Comparison of ENCODE assay signal across 9 cellular contexts in the genomic region with DNA sequence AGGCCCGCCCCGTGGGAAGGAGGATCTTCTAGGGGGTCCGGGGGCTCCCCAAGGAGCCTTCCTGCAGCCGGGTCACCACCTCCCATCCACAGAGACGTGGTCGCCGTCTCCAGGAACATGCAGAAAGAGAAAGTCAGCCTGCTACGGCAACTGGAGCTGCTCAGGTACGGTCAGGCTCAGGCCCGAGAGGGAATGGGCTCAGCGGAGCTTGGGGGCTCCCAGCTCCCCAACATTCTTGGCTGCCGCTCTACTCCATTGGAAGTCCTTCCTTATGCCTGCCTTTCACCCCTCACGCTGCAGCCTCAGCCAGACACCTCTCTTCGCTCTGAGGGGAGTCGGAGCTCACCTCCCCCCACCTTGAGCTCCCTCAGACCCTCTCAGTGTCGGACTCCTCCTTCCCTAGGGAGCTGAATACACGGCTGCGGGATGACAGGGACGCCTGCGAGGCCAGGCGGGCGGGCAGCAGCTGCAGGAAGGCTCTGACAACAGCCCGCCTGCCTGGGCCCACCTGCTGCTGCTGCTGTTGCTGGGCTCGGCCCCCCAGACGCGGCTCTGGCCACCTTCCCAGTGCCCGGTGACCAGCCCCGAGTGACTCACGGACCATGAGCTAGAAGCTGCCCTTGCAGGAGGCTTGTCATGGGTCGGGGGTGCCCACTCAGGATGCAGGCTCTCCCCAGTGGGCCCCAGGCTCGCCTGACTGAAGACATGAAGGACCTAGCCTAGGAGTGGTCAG. TPM values are rescaled to one million over a fixed set of nuclear protein-coding genes. Genes with fewer than 3 reads are reported as not detected.
A peak's percentile ranks its signal among the peaks of the same experiment; 100 is the strongest.
DNase-seq lines count a peak whose midpoint lies in the region; TF ChIP-seq lines count a peak whose summit lies in the region.
"Had no signal": no experiment of that assay in that cellular context is flagged by ENCODE, and none has a peak within 500 bp of the region (broad histone marks: within the 10 kb centered on the region; RNA-seq: fewer than 3 reads in every experiment).

No MANE protein-coding gene starts in this region.

- no peak for TF ChIP-seq POLR2A in tibial nerve (IDR thresholded peaks at IDR 0.05)

- peaks cover 35% of the 10 kb centered on the region for H3K27me3 Mint-ChIP-seq in brain

- H3K4me2 ChIP-seq in neuronal stem cell (ENCODE audit: insufficient read depth, low read length, poor library complexity, severe bottlenecking), result peak overlapping the region; percentile 86

- H4K8ac ChIP-seq in neuronal stem cell (ENCODE audit: low read depth, low read length), result no peak overlapping the region

- H3K36me3 ChIP-seq in HUES48 (ENCODE audit: control insufficient read depth, insufficient read depth, low read length) (peaks cover 2% of the 10 kb centered on the region; the same call in 1 of the 2 replicates), neuronal stem cell (replicated peaks in 1 of 2; ENCODE audit: control insufficient read depth in 2 of 2, insufficient read depth in 2 of 2, low read length in 2 of 2) (peaks cover 2 to 10% of the 10 kb centered on the region in 2 donors), tibial nerve (peaks cover 0 to 7% (median 0%) of the 10 kb centered on the region in 3 donors)

- in situ Hi-C loops in GM13977 (cut with MboI; ENCODE audit: low pct_unique_long_range_greater_than_20kb, low sequenced_read_pairs, unreplicated experiment), result no loop called here

- peak overlapping the region; percentile 99 for H3K18ac ChIP-seq in neuronal stem cell (ENCODE audit: low read length)

- no peaks in the 10 kb centered on the region for H3K36me3 Mint-ChIP-seq in brain

- no peak overlapping the region for H2AFZ ChIP-seq in neuronal stem cell (ENCODE audit: low read length)

- H3K79me1 ChIP-seq in neuronal stem cell (ENCODE audit: low read depth, low read length), result peaks cover 12% of the 10 kb centered on the region

- H3K4me3 Mint-ChIP-seq in brain, result peak overlapping the region; percentile 58 to 88 (median 77)

- peak overlapping the region; percentile 82 for H2BK120ac ChIP-seq in neuronal stem cell (ENCODE audit: low read depth, low read length)

- H3K4ac ChIP-seq in neuronal stem cell (ENCODE audit: low read length), result no peak overlapping the region

- TF ChIP-seq EP300 in tibial nerve (IDR thresholded peaks at IDR 0.05), result no peak

- H3K9me3 ChIP-seq in HUES48 (ENCODE audit: control insufficient read depth, insufficient read depth, low read length) (no peaks in the 10 kb centered on the region), neuronal stem cell (replicated peaks in 1 of 2; ENCODE audit: control insufficient read depth in 2 of 2, insufficient read depth in 1 of 2, low read depth in 1 of 2, low read length in 2 of 2) (peaks cover 0 to 3% of the 10 kb centered on the region in 2 donors), tibial nerve (no peaks in the 10 kb centered on the region)
- H3K9me3 ChIP-seq: body of pancreas had no signal

- H3K4me1 ChIP-seq in HUES48 (ENCODE audit: control insufficient read depth, insufficient read depth, low read length), result peaks cover 51% of the 10 kb centered on the region
- H3K4me1 ChIP-seq in neuronal stem cell (ENCODE audit: control insufficient read depth in 2 of 2, insufficient read depth in 1 of 2, low read depth in 1 of 2, low read length in 2 of 2), result peaks cover 53 to 58% of the 10 kb centered on the region in 2 donors
- peaks cover 0 to 92% (median 66%) of the 10 kb centered on the region in 4 donors for H3K4me1 ChIP-seq in tibial nerve

- no peak overlapping the region for H3K27ac ChIP-seq in HUES48 (ENCODE audit: low read depth, low read length)
- no peak overlapping the region for H3K27ac ChIP-seq in neuronal stem cell (replicated peaks; ENCODE audit: low read length)
- peak overlapping the region in 2 of 4 donors; percentile 5 to 93 for H3K27ac ChIP-seq in tibial nerve

- no peak overlapping the region for H4K91ac ChIP-seq in neuronal stem cell (ENCODE audit: low read depth, low read length, poor library complexity)

- H3K14ac ChIP-seq in neuronal stem cell (ENCODE audit: low read length), result no peak overlapping the region

- H3K27me3 ChIP-seq in HUES48 (ENCODE audit: control insufficient read depth, insufficient read depth, low read length) (peaks cover 49% of the 10 kb centered on the region), neuronal stem cell (ENCODE audit: control insufficient read depth in 3 of 3, insufficient read depth in 3 of 3, low read depth in 1 of 3, low read length in 3 of 3) (peaks cover 9 to 47% (median 18%) of the 10 kb centered on the region in 3 experiments), tibial nerve (peaks cover 0 to 49% of the 10 kb centered on the region in 2 donors)
- H3K27me3 ChIP-seq: body of pancreas had no signal

- no CpG with 5 or more reads among the region's 31 CpGs for WGBS in neuronal stem cell (ENCODE audit: extremely low coverage in 2 of 2, insufficient read length in 2 of 2, insufficient replicate concordance in 1 of 2), 2 donors
- WGBS in tibial nerve, 2 donors, result 53 to 70% methylated on average over 22 to 29 of the region's 31 CpGs

- H3K9ac ChIP-seq in HUES48 (ENCODE audit: low read depth, low read length) (no peak overlapping the region), neuronal stem cell (ENCODE audit: low read depth, low read length, poor library complexity) (peak overlapping the region; percentile 88)

- H3K4me3 ChIP-seq in HUES48 (ENCODE audit: low read depth, low read length) (peak overlapping the region; percentile 68; the same call in 1 of the 2 replicates), neuronal stem cell (ENCODE audit: low read length in 2 of 2) (peak overlapping the region; percentile 57 to 62), tibial nerve (no peak overlapping the region)
- H3K4me3 ChIP-seq: body of pancreas had no signal

- H2BK12ac ChIP-seq in neuronal stem cell (ENCODE audit: low read length), result peak overlapping the region; percentile 99

- DNase-seq in NCI-H1092 treated with DMSO at 0.1 percent for 48 hours (lab: John Stamatoyannopoulos, UW) (peak; percentile 56), NCI-H1092 (lab: John Stamatoyannopoulos, UW) (no peak), neuronal stem cell (ENCODE audit: low spot score) (no peak), GM13977 (ENCODE audit: low spot score) (no peak), activated gamma-delta T cell treated with Interleukin-2 at 50 U/mL for 16 hours (no peak), tibial nerve (ENCODE audit: low spot score in 2 of 2) (no peak)

- peak overlapping the region; percentile 91 for H3K23ac ChIP-seq in neuronal stem cell (ENCODE audit: low read depth, low read length, poor library complexity)

- H3K4me1 Mint-ChIP-seq in brain, result peaks cover 56% of the 10 kb centered on the region

- H2AK5ac ChIP-seq in neuronal stem cell (ENCODE audit: low read depth, low read length), result peak overlapping the region; percentile 100

- H2BK15ac ChIP-seq in neuronal stem cell (ENCODE audit: low read length), result peak overlapping the region; percentile 100

- no peak for TF ChIP-seq CTCF in brain (conservative IDR thresholded peaks at IDR 0.05)
- no peak for TF ChIP-seq CTCF in GM13977 (IDR thresholded peaks at IDR 0.05; ENCODE audit: extremely low read depth, insufficient read depth, missing control alignments)
- TF ChIP-seq CTCF in tibial nerve (IDR thresholded peaks at IDR 0.05), result no peak

- H3K9me3 Mint-ChIP-seq in brain, result no peaks in the 10 kb centered on the region

- H3K27ac Mint-ChIP-seq in brain, result peak overlapping the region in 4 of 5 experiments; percentile 14 to 83 (median 64)

- H2BK5ac ChIP-seq in neuronal stem cell (ENCODE audit: low read length), result peak overlapping the region; percentile 59

RNA-seq across cellular contexts. Expression of gene CD151, which starts 1.5 kb away (rescaled TPM):
- polyA plus RNA-seq in brain (ENCODE audit: insufficient read depth, low read depth, low replicate concordance), result 114 TPM
- polyA plus RNA-seq in neuronal stem cell (2013, experiment 1 of 2), result 74.1 TPM
- 74.3 TPM for polyA plus RNA-seq in neuronal stem cell (2013, experiment 2 of 2)
- 100 to 1,000 TPM; 264 to 309 (median 281) TPM for total RNA-seq in tibial nerve

RNA-seq across cellular contexts. Expression of gene CRACR2B, which starts 3.6 kb away (rescaled TPM):
- 3.1 TPM for polyA plus RNA-seq in brain (ENCODE audit: insufficient read depth, low read depth, low replicate concordance)
- 12.4 TPM for polyA plus RNA-seq in neuronal stem cell (2013, experiment 1 of 2)
- polyA plus RNA-seq in neuronal stem cell (2013, experiment 2 of 2), result 11.8 TPM
- total RNA-seq in tibial nerve, result 10 to 100 TPM in 3 of 4 donors, 1 to 10 TPM in 1; 7.1 to 19.7 (median 16.8) TPM

RNA-seq across cellular contexts. Expression of gene POLR2L, which starts 11.0 kb away (rescaled TPM):
- 104 TPM for polyA plus RNA-seq in brain (ENCODE audit: insufficient read depth, low read depth, low replicate concordance)
- 129 TPM for polyA plus RNA-seq in neuronal stem cell (2013, experiment 1 of 2)
- 129 TPM for polyA plus RNA-seq in neuronal stem cell (2013, experiment 2 of 2)
- total RNA-seq in tibial nerve, result 100 to 1,000 TPM in 2 of 4 donors, 10 to 100 TPM in 2; 71.7 to 140 (median 110) TPM

RNA-seq across cellular contexts. Expression of gene TSPAN4, which starts 11.4 kb away (rescaled TPM):
- polyA plus RNA-seq in brain (ENCODE audit: insufficient read depth, low read depth, low replicate concordance), result 23.3 TPM
- 39.4 TPM for polyA plus RNA-seq in neuronal stem cell (2013, experiment 1 of 2)
- polyA plus RNA-seq in neuronal stem cell (2013, experiment 2 of 2), result 35.6 TPM
- 100 to 1,000 TPM; 139 to 256 (median 221) TPM for total RNA-seq in tibial nerve

RNA-seq across cellular contexts. Expression of gene PNPLA2, which starts 12.6 kb away (rescaled TPM):
- polyA plus RNA-seq in brain (ENCODE audit: insufficient read depth, low read depth, low replicate concordance), result 67.9 TPM
- polyA plus RNA-seq in neuronal stem cell (2013, experiment 1 of 2), result 34.4 TPM
- 33.9 TPM for polyA plus RNA-seq in neuronal stem cell (2013, experiment 2 of 2)
- total RNA-seq in tibial nerve, result 100 to 1,000 TPM; 136 to 314 (median 187) TPM

Comparison
In these comparisons a context has a peak if more than half of its experiments do, and no peak if none do; other contexts are left out.
1. H3K4me3 ChIP-seq: peak in HUES48 (single experiment) and neuronal stem cell (2 of 2); none in tibial nerve (0 of 4).